In the genomic region with DNA sequence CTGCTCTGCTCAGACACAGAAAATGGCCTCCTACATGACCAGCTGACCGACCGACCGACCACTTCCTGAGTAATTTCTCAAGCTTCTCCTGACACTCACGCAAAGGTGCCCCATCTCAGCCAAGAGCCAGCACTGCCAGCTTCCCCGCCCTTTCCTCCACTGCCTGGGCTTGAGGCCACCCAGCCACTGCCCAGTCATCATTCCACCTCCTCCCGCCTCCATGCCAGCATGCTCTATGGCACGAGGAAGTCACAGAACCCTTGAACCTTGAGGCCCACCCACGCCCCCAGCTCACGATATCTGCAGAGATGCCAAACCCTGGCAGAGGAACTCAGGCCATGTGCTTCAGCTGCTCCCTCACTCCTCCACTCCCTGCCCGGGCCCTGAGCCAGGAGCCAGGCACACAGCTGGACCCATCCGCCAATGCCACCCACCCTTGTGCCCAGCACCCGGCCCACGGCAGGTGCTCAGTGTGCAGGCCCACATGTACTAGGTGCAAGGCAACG, we compare ENCODE assay signal across 9 cellular contexts. TPM values are rescaled to one million over a fixed set of nuclear protein-coding genes. Genes with fewer than 3 reads are reported as not detected.
DNase-seq lines count a peak whose midpoint lies in the region; ATAC-seq and TF ChIP-seq lines count a peak whose summit lies in the region.
"Had no signal": no experiment of that assay in that cellular context is flagged by ENCODE, and none has a peak within 500 bp of the region (broad histone marks: within the 10 kb centered on the region; RNA-seq: fewer than 3 reads in every experiment).

No MANE protein-coding gene starts in this region.

- H3K9ac ChIP-seq in duodenal mucosa (ENCODE audit: low read depth in 1 of 2, low read length in 2 of 2) = no peak overlapping the region

- no peaks in the 10 kb centered on the region for H3K9me3 Mint-ChIP-seq in natural killer cell treated with Interleukin-12 subunit alpha and Interleukin-12 subunit beta and Interleukin-15 and Interleukin-18, amount 100 ng/mL, for 72 hours

- H3K4me3 ChIP-seq in duodenal mucosa (ENCODE audit: low read depth in 1 of 2, low read length in 2 of 2) = no peak overlapping the region
- H3K4me3 ChIP-seq: ascending aorta had no signal

- no peaks in the 10 kb centered on the region for H3K27me3 Mint-ChIP-seq in natural killer cell treated with Interleukin-12 subunit alpha and Interleukin-12 subunit beta and Interleukin-15 and Interleukin-18, amount 100 ng/mL, for 72 hours

- ATAC-seq in natural killer cell treated with Interleukin-12 subunit alpha and Interleukin-12 subunit beta and Interleukin-15 and Interleukin-18, amount 100 ng/mL, for 72 hours = peak; percentile 43 to 60
- no peak for ATAC-seq in GM21529 (IDR thresholded peaks at IDR 0.05; ENCODE audit: unreplicated experiment)
- no peak for ATAC-seq in stimulated activated naive CD8-positive, alpha-beta T cell treated with anti-CD3 and anti-CD28 coated beads, Interleukin-15, Interleukin-2, amounts not matched to agents 100 U/mL and 50 U/mL, for 24 hours

- H3K9me3 ChIP-seq in duodenal mucosa (ENCODE audit: control insufficient read depth in 1 of 2, low read length in 2 of 2) = no peaks in the 10 kb centered on the region
- H3K9me3 ChIP-seq: ascending aorta had no signal

- DNase-seq in NCI-H1105 (lab: John Stamatoyannopoulos, UW) (peak; percentile 32), NCI-H1930 (lab: John Stamatoyannopoulos, UW) (no peak), NCI-H2107 treated with DMSO at 0.1 percent for 48 hours (lab: John Stamatoyannopoulos, UW; ENCODE audit: unreplicated experiment) (no peak)
- DNase-seq in natural killer cell treated with Interleukin-12 subunit alpha and Interleukin-12 subunit beta and Interleukin-15 and Interleukin-18, amount 100 ng/mL, for 72 hours (ENCODE audit: low spot score) = peak; percentile 60
- no peak for DNase-seq in stimulated activated naive CD8-positive, alpha-beta T cell treated with anti-CD3 and anti-CD28 coated beads, Interleukin-15, Interleukin-2, amounts not matched to agents 100 U/mL and 50 U/mL, for 24 hours

- H3K27ac Mint-ChIP-seq in natural killer cell treated with Interleukin-12 subunit alpha and Interleukin-12 subunit beta and Interleukin-15 and Interleukin-18, amount 100 ng/mL, for 72 hours = peak overlapping the region; percentile 66 to 80

- peaks cover 38 to 56% of the 10 kb centered on the region in 2 donors for H3K4me1 Mint-ChIP-seq in natural killer cell treated with Interleukin-12 subunit alpha and Interleukin-12 subunit beta and Interleukin-15 and Interleukin-18, amount 100 ng/mL, for 72 hours (ENCODE audit: low read depth in 2 of 2)

- peak overlapping the region; percentile 47 for H3K4me3 Mint-ChIP-seq in natural killer cell treated with Interleukin-12 subunit alpha and Interleukin-12 subunit beta and Interleukin-15 and Interleukin-18, amount 100 ng/mL, for 72 hours

- no peak for TF ChIP-seq CTCF in C4-2B (conservative IDR thresholded peaks at IDR 0.05)

- no peaks in the 10 kb centered on the region for H3K27me3 ChIP-seq in duodenal mucosa (ENCODE audit: control insufficient read depth in 1 of 2, insufficient read depth in 2 of 2, low read length in 2 of 2)
- H3K27me3 ChIP-seq: ascending aorta had no signal

- H3K36me3 Mint-ChIP-seq in natural killer cell treated with Interleukin-12 subunit alpha and Interleukin-12 subunit beta and Interleukin-15 and Interleukin-18, amount 100 ng/mL, for 72 hours = no peaks in the 10 kb centered on the region

- no peaks in the 10 kb centered on the region for H3K36me3 ChIP-seq in duodenal mucosa (ENCODE audit: control insufficient read depth in 1 of 2, insufficient read depth in 2 of 2, low read length in 2 of 2)
- H3K36me3 ChIP-seq: ascending aorta had no signal

- H3K4me1 ChIP-seq in duodenal mucosa (ENCODE audit: control insufficient read depth in 1 of 2, insufficient read depth in 2 of 2, low read length in 2 of 2) = peaks cover 14 to 23% of the 10 kb centered on the region in 2 donors

- 0 out of 2 replicates have a peak overlapping the region, but pooled peaks have one; percentile 3 for H3K27ac ChIP-seq in C4-2B
- H3K27ac ChIP-seq in duodenal mucosa (ENCODE audit: low read depth, low read length) = peak overlapping the region; percentile 10

RNA-seq across cellular contexts. Expression of a gene that starts 14.0 kb away (rescaled TPM):
- 10 to 100 TPM; 54.1 to 55.2 TPM for total RNA-seq in natural killer cell treated with Interleukin-12 subunit alpha and Interleukin-12 subunit beta and Interleukin-15 and Interleukin-18, amount 100 ng/mL, for 72 hours

RNA-seq across cellular contexts. Expression of a gene that starts 58.0 kb away (rescaled TPM):
- total RNA-seq in natural killer cell treated with Interleukin-12 subunit alpha and Interleukin-12 subunit beta and Interleukin-15 and Interleukin-18, amount 100 ng/mL, for 72 hours = not detected
- total RNA-seq: ascending aorta had no signal

Comparison
In these comparisons a context has a peak if more than half of its experiments do, and no peak if none do; other contexts are left out.
1. DNase-seq: peak in NCI-H1105 (single experiment) and natural killer cell treated with Interleukin-12 subunit alpha and Interleukin-12 subunit beta and Interleukin-15 and Interleukin-18, amount 100 ng/mL, for 72 hours (single experiment); none in NCI-H1930 (0 of 2), NCI-H2107 treated with DMSO at 0.1 percent for 48 hours (single experiment) and stimulated activated naive CD8-positive, alpha-beta T cell treated with anti-CD3 and anti-CD28 coated beads, Interleukin-15, Interleukin-2, amounts not matched to agents 100 U/mL and 50 U/mL, for 24 hours (single experiment).
2. ATAC-seq: peak in natural killer cell treated with Interleukin-12 subunit alpha and Interleukin-12 subunit beta and Interleukin-15 and Interleukin-18, amount 100 ng/mL, for 72 hours (2 of 2); none in GM21529 (single experiment) and stimulated activated naive CD8-positive, alpha-beta T cell treated with anti-CD3 and anti-CD28 coated beads, Interleukin-15, Interleukin-2, amounts not matched to agents 100 U/mL and 50 U/mL, for 24 hours (single experiment).